1 cellular context compared by ENCODE assay signal in genomic region chr9:336039-336438, GRCh38.
TF ChIP-seq lines count a peak whose summit lies in the region.

No MANE protein-coding gene starts in this region.

TF ChIP-seq in HepG2, 621 proteins besides CTCF, POLR2A, EP300 and RAD21 (continued from another document and continues in another):
- TF ChIP-seq, protein P1, sequence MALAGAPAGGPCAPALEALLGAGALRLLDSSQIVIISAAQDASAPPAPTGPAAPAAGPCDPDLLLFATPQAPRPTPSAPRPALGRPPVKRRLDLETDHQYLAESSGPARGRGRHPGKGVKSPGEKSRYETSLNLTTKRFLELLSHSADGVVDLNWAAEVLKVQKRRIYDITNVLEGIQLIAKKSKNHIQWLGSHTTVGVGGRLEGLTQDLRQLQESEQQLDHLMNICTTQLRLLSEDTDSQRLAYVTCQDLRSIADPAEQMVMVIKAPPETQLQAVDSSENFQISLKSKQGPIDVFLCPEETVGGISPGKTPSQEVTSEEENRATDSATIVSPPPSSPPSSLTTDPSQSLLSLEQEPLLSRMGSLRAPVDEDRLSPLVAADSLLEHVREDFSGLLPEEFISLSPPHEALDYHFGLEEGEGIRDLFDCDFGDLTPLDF (CRISPR knock-in tag; IDR thresholded peaks at IDR 0.05), result no peak
- no peak for TF ChIP-seq SRY (CRISPR knock-in tag; IDR thresholded peaks at IDR 0.05)
- TF ChIP-seq GFI1 (CRISPR knock-in tag; IDR thresholded peaks at IDR 0.05; ENCODE audit: borderline replicate concordance), result peak; percentile 76
- no peak for TF ChIP-seq MED13 (CRISPR knock-in tag; IDR thresholded peaks at IDR 0.05)
- TF ChIP-seq, protein P2, sequence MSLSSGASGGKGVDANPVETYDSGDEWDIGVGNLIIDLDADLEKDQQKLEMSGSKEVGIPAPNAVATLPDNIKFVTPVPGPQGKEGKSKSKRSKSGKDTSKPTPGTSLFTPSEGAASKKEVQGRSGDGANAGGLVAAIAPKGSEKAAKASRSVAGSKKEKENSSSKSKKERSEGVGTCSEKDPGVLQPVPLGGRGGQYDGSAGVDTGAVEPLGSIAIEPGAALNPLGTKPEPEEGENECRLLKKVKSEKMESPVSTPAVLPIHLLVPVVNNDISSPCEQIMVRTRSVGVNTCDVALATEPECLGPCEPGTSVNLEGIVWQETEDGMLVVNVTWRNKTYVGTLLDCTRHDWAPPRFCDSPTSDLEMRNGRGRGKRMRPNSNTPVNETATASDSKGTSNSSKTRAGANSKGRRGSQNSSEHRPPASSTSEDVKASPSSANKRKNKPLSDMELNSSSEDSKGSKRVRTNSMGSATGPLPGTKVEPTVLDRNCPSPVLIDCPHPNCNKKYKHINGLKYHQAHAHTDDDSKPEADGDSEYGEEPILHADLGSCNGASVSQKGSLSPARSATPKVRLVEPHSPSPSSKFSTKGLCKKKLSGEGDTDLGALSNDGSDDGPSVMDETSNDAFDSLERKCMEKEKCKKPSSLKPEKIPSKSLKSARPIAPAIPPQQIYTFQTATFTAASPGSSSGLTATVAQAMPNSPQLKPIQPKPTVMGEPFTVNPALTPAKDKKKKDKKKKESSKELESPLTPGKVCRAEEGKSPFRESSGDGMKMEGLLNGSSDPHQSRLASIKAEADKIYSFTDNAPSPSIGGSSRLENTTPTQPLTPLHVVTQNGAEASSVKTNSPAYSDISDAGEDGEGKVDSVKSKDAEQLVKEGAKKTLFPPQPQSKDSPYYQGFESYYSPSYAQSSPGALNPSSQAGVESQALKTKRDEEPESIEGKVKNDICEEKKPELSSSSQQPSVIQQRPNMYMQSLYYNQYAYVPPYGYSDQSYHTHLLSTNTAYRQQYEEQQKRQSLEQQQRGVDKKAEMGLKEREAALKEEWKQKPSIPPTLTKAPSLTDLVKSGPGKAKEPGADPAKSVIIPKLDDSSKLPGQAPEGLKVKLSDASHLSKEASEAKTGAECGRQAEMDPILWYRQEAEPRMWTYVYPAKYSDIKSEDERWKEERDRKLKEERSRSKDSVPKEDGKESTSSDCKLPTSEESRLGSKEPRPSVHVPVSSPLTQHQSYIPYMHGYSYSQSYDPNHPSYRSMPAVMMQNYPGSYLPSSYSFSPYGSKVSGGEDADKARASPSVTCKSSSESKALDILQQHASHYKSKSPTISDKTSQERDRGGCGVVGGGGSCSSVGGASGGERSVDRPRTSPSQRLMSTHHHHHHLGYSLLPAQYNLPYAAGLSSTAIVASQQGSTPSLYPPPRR (CRISPR knock-in tag; IDR thresholded peaks at IDR 0.05; ENCODE audit: borderline replicate concordance), result peak; percentile 30; the same call in 1 of the 2 replicates
- no peak for TF ChIP-seq KAT8 (CRISPR knock-in tag; IDR thresholded peaks at IDR 0.05)
- no peak for TF ChIP-seq PLRG1 (conservative IDR thresholded peaks at IDR 0.05)
- TF ChIP-seq ZSCAN12 (CRISPR knock-in tag; IDR thresholded peaks at IDR 0.05), result no peak
- no peak for TF ChIP-seq PREB (CRISPR knock-in tag; IDR thresholded peaks at IDR 0.05)
- TF ChIP-seq ZNF549 (CRISPR knock-in tag; IDR thresholded peaks at IDR 0.05), result no peak
- peak in 1 of 2 experiments; percentile 63; a peak in 2 of 4 replicates for TF ChIP-seq NR2F1 (CRISPR knock-in tag; IDR thresholded peaks at IDR 0.05)
- no peak for TF ChIP-seq ZNF7 (CRISPR knock-in tag; IDR thresholded peaks at IDR 0.05)
- TF ChIP-seq FOXA3 (CRISPR knock-in tag; IDR thresholded peaks at IDR 0.05), result 0 out of 2 replicates have a peak, but pooled peaks have one; percentile 7
- TF ChIP-seq, protein P3, sequence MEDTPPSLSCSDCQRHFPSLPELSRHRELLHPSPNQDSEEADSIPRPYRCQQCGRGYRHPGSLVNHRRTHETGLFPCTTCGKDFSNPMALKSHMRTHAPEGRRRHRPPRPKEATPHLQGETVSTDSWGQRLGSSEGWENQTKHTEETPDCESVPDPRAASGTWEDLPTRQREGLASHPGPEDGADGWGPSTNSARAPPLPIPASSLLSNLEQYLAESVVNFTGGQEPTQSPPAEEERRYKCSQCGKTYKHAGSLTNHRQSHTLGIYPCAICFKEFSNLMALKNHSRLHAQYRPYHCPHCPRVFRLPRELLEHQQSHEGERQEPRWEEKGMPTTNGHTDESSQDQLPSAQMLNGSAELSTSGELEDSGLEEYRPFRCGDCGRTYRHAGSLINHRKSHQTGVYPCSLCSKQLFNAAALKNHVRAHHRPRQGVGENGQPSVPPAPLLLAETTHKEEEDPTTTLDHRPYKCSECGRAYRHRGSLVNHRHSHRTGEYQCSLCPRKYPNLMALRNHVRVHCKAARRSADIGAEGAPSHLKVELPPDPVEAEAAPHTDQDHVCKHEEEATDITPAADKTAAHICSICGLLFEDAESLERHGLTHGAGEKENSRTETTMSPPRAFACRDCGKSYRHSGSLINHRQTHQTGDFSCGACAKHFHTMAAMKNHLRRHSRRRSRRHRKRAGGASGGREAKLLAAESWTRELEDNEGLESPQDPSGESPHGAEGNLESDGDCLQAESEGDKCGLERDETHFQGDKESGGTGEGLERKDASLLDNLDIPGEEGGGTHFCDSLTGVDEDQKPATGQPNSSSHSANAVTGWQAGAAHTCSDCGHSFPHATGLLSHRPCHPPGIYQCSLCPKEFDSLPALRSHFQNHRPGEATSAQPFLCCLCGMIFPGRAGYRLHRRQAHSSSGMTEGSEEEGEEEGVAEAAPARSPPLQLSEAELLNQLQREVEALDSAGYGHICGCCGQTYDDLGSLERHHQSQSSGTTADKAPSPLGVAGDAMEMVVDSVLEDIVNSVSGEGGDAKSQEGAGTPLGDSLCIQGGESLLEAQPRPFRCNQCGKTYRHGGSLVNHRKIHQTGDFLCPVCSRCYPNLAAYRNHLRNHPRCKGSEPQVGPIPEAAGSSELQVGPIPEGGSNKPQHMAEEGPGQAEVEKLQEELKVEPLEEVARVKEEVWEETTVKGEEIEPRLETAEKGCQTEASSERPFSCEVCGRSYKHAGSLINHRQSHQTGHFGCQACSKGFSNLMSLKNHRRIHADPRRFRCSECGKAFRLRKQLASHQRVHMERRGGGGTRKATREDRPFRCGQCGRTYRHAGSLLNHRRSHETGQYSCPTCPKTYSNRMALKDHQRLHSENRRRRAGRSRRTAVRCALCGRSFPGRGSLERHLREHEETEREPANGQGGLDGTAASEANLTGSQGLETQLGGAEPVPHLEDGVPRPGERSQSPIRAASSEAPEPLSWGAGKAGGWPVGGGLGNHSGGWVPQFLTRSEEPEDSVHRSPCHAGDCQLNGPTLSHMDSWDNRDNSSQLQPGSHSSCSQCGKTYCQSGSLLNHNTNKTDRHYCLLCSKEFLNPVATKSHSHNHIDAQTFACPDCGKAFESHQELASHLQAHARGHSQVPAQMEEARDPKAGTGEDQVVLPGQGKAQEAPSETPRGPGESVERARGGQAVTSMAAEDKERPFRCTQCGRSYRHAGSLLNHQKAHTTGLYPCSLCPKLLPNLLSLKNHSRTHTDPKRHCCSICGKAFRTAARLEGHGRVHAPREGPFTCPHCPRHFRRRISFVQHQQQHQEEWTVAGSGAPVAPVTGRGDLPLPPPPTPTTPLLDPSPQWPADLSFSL (CRISPR knock-in tag; IDR thresholded peaks at IDR 0.05), result no peak
- no peak for TF ChIP-seq TAF15 (IDR thresholded peaks at IDR 0.05; ENCODE audit: low read depth, low read length, poor library complexity, severe bottlenecking)
- TF ChIP-seq MZF1 (CRISPR knock-in tag; IDR thresholded peaks at IDR 0.05; ENCODE audit: borderline replicate concordance), result no peak
- no peak for TF ChIP-seq AKNA (CRISPR knock-in tag; IDR thresholded peaks at IDR 0.05; ENCODE audit: borderline replicate concordance)
- TF ChIP-seq ZFP37 (CRISPR knock-in tag; IDR thresholded peaks at IDR 0.05; ENCODE audit: borderline replicate concordance), result no peak
- TF ChIP-seq ZFP41 (CRISPR knock-in tag; IDR thresholded peaks at IDR 0.05; ENCODE audit: borderline replicate concordance), result no peak
- no peak for TF ChIP-seq ZNF235 (CRISPR knock-in tag; IDR thresholded peaks at IDR 0.05; ENCODE audit: borderline replicate concordance)
- no peak for TF ChIP-seq ZNF407 (CRISPR knock-in tag; IDR thresholded peaks at IDR 0.05; ENCODE audit: not compliant biosample characterization)
- TF ChIP-seq KAT2B (IDR thresholded peaks at IDR 0.05; ENCODE audit: borderline replicate concordance, low read depth, low read length), result no peak
